In the genomic region with DNA sequence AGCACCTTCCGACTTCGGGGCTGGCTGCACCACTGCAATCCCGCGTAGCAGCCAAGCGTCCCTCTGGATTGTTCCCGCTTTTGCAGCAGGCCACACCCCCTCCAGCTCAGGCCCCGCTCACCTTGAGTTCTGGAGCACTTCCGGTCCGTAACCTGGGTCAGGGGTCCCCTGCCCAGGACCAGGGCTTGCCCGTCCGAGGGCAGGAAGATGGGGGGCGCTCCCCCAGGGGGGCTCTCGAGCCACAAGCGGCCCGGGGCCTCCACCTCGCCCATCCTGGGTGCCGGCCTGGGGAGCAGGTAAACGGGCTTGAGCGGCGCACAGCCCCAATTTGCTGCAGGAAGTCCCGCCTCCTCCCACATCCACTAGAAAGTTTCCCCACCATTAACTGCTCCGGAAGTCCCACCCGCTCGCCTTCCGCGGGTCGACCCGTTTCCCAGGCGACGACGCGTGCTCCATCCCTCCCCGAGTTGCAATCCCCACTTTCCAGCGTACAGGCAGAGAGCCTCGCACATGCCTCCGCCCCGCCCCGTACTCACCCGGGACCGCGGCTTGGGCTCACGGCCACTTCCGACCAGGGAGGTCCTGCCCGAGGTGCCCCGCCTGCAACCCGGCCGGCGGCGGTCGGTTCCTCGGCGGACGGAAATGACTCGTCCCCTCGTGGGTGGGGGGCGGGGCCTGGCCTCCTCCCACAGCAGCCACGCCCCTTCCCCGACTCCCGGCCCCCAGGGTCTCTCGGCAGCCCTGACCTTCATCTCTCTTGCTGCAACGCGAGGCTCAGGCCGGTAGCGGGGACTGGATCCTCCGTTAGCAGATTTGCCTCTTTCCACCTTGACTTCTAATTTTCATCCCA, we compare ENCODE assay signal across 8 cellular contexts.
DNase-seq lines count a peak whose midpoint lies in the region; ATAC-seq and TF ChIP-seq lines count a peak whose summit lies in the region.

TSS of gene PNKP (minus strand) at position 644 of the 850 bp plus-strand sequence. CDS start at position 272, 372 bp downstream.

- H3K27ac ChIP-seq in layer of hippocampus (ENCODE audit: low read depth, low read length), result peak within 1 kb of the TSS; percentile 95

- TF ChIP-seq POLR2A in GM19193 (IDR thresholded peaks at IDR 0.05; ENCODE audit: extremely low read depth, insufficient read depth, insufficient read length), result peak; percentile 88

- peak within 1 kb of the TSS; percentile 88 for H3K4me3 ChIP-seq in AG09309 (ENCODE audit: control insufficient read depth, low read depth, low read length)
- peak within 1 kb of the TSS; percentile 90 for H3K4me3 ChIP-seq in choroid plexus epithelial cell (ENCODE audit: low read depth, low read length)

- H3K27me3 ChIP-seq in layer of hippocampus (ENCODE audit: control insufficient read depth, insufficient read depth, low read length), result no peaks in the 10 kb centered on the region

- TF ChIP-seq CTCF in AG09309 (IDR thresholded peaks at IDR 0.05; ENCODE audit: control insufficient read depth, insufficient read depth, low read depth, low read length, missing control alignments) (no peak), choroid plexus epithelial cell (conservative IDR thresholded peaks at IDR 0.05; ENCODE audit: low read depth, low read length) (no peak)

- ATAC-seq in HG03460 (IDR thresholded peaks at IDR 0.05; ENCODE audit: unreplicated experiment), result peak; percentile 34

- DNase-seq in AG09309 (ENCODE audit: low read depth) (no peak), NCI-H526 (lab: John Stamatoyannopoulos, UW) (peak; percentile 90 to 97), choroid plexus epithelial cell (ENCODE audit: low read depth) (peak; percentile 92)
- peak; percentile 84 to 86 for DNase-seq in activated CD4-positive, alpha-beta T cell treated with anti-CD3 and anti-CD28 coated beads for 4 hours
- peak; percentile 82 to 95 for DNase-seq in stimulated activated CD4-positive, alpha-beta T cell treated with anti-CD3 and anti-CD28 coated beads, Interleukin-1b, Interleukin-23, amount 100 ng/mL, for 4 hours (ENCODE audit: low read depth in 2 of 2)
